In genomic region chr4:112802780-112803179, GRCh38 we compare ENCODE assay signal across 19 cellular contexts.
A peak's percentile ranks its signal among the peaks of the same experiment; 100 is the strongest.
DNase-seq lines count a peak whose midpoint lies in the region; ATAC-seq and TF ChIP-seq lines count a peak whose summit lies in the region.
"Had no signal": no experiment of that assay in that cellular context is flagged by ENCODE, and none has a peak within 500 bp of the region (broad histone marks: within the 10 kb centered on the region; RNA-seq: fewer than 3 reads in every experiment).

No MANE protein-coding gene starts in this region.

- H3K36me3 ChIP-seq in neural cell (ENCODE audit: insufficient read depth, low read length) (no peaks in the 10 kb centered on the region), upper lobe of left lung (no peaks in the 10 kb centered on the region)
- H3K36me3 ChIP-seq: BLaER1, HAP-1 had no signal

- no peak for TF ChIP-seq POLR2A in upper lobe of left lung (IDR thresholded peaks at IDR 0.05)

- H3K9me2 ChIP-seq in neural cell (ENCODE audit: insufficient read depth, low read length), result no peaks in the 10 kb centered on the region

- no peak overlapping the region for H3K9ac ChIP-seq in neural cell (ENCODE audit: low read length)
- H3K9ac ChIP-seq: BLaER1 had no signal

- no peak overlapping the region for H3K4me2 ChIP-seq in neural cell (ENCODE audit: low read length)
- H3K4me2 ChIP-seq: BLaER1 had no signal

- no peak overlapping the region for H2AFZ ChIP-seq in neural cell (ENCODE audit: low read depth, low read length)

- DNase-seq in DMS 273 (lab: John Stamatoyannopoulos, UW; ENCODE audit: unreplicated experiment) (peak; percentile 20), DMS 273 treated with DMSO at 0.1 percent for 48 hours (lab: John Stamatoyannopoulos, UW) (no peak), left ventricle myocardium superior (no peak), right cardiac atrium (no peak), upper lobe of left lung (no peak)
- DNase-seq in activated CD4-positive, CD25-positive, alpha-beta regulatory T cell treated with anti-CD3 and anti-CD28 coated beads, Interleukin-2, amount 50 U/mL, for 72 hours, result no peak
- DNase-seq: Caco-2; CD4-positive, CD25-positive, alpha-beta regulatory T cell; CD8-positive, alpha-beta T cell; DMS53; DMS79 treated with DMSO at 0.1 percent for 48 hours; GF-D8; GOT3; HFFc6 had no signal

- intact Hi-C loops in left ventricle myocardium superior (cut with micrococcal nuclease) (no loop called here), right cardiac atrium (cut with DNase I) (no loop called here)

- H3K9me3 ChIP-seq in right cardiac atrium (ENCODE audit: control insufficient read depth, low read length) (no peaks in the 10 kb centered on the region), neural cell (ENCODE audit: low read length) (no peaks in the 10 kb centered on the region), upper lobe of left lung (no peaks in the 10 kb centered on the region)
- H3K9me3 ChIP-seq: BLaER1, Caco-2, HAP-1 had no signal

- peak; percentile 50 for ATAC-seq in left ventricle myocardium superior
- no peak for ATAC-seq in right cardiac atrium
- ATAC-seq in upper lobe of left lung (ENCODE audit: low FRiP score in 2 of 2), result no peak
- ATAC-seq: CD8-positive, alpha-beta T cell had no signal

- no peaks in the 10 kb centered on the region for H3K79me2 ChIP-seq in neural cell (replicated peaks; ENCODE audit: insufficient read depth, low read length)

- H3K27ac ChIP-seq in right cardiac atrium (ENCODE audit: low read length), result no peak overlapping the region
- H3K27ac ChIP-seq in neural cell (ENCODE audit: low read length), result no peak overlapping the region
- H3K27ac ChIP-seq in upper lobe of left lung, result no peak overlapping the region
- H3K27ac ChIP-seq: 22Rv1, BLaER1, C4-2B had no signal

- TF ChIP-seq EP300 in neural cell (conservative IDR thresholded peaks at IDR 0.05; ENCODE audit: poor library complexity, severe bottlenecking) (no peak), upper lobe of left lung (IDR thresholded peaks at IDR 0.05) (no peak)

- H3K4me1 ChIP-seq in right cardiac atrium (ENCODE audit: control insufficient read depth, insufficient read depth, low read length) (peaks cover 1% of the 10 kb centered on the region), upper lobe of left lung (no peaks in the 10 kb centered on the region)
- H3K4me1 ChIP-seq: BLaER1, Caco-2 had no signal

- H4K20me1 ChIP-seq in neural cell (ENCODE audit: insufficient read depth), result no peaks in the 10 kb centered on the region
- H4K20me1 ChIP-seq: BLaER1 had no signal

- TF ChIP-seq RAD21 in neural cell (conservative IDR thresholded peaks at IDR 0.05), result no peak

- no peak overlapping the region for H3K4me3 ChIP-seq in right cardiac atrium (ENCODE audit: low read length)
- H3K4me3 ChIP-seq in neural cell (ENCODE audit: low read length), result no peak overlapping the region
- H3K4me3 ChIP-seq in upper lobe of left lung, result no peak overlapping the region
- H3K4me3 ChIP-seq: BLaER1, HAP-1 had no signal

- no peaks in the 10 kb centered on the region for H3F3A ChIP-seq in neural cell (ENCODE audit: insufficient read depth, low read length, poor library complexity, severe bottlenecking)

- TF ChIP-seq CTCF in neural cell (IDR thresholded peaks at IDR 0.05; ENCODE audit: poor library complexity, severe bottlenecking) (no peak), upper lobe of left lung (IDR thresholded peaks at IDR 0.05) (no peak)

- WGBS in right cardiac atrium, result 64% methylated on average over 6 of the region's 6 CpGs
- WGBS in upper lobe of left lung, 2 donors, result 79 to 82% methylated on average over 6 of the region's 6 CpGs

- no peaks in the 10 kb centered on the region for H3K27me3 ChIP-seq in right cardiac atrium (ENCODE audit: control insufficient read depth, insufficient read depth)
- H3K27me3 ChIP-seq in neural cell (ENCODE audit: insufficient read depth, low read depth, low read length), result no peaks in the 10 kb centered on the region
- H3K27me3 ChIP-seq in upper lobe of left lung, result no peaks in the 10 kb centered on the region
- H3K27me3 ChIP-seq: BLaER1 had no signal

TF ChIP-seq in neural cell, 6 proteins besides CTCF, POLR2A, EP300 and RAD21:
- TF ChIP-seq REST (IDR thresholded peaks at IDR 0.05; ENCODE audit: borderline replicate concordance), result no peak
- TF ChIP-seq SMC3 (conservative IDR thresholded peaks at IDR 0.05; ENCODE audit: poor library complexity), result no peak
- TF ChIP-seq POLR2AphosphoS5 (IDR thresholded peaks at IDR 0.05), result peak; percentile 19
TF ChIP-seq in neural cell: peak in this region for 1.
